1 cellular context compared by ENCODE assay signal in genomic region chr6:34201455-34202098, GRCh38.
TF ChIP-seq lines count a peak whose summit lies in the region.

No MANE protein-coding gene starts in this region.

TF ChIP-seq in HEK293, 187 proteins besides CTCF, POLR2A, EP300 and RAD21 (continued from another document and continues in another):
- no peak for TF ChIP-seq KLF17 (tag by site-specific recombination; IDR thresholded peaks at IDR 0.05)
- no peak for TF ChIP-seq ZNF10 (tag by site-specific recombination; IDR thresholded peaks at IDR 0.05)
- peak; percentile 57 for TF ChIP-seq ZNF335 (tag by site-specific recombination; conservative IDR thresholded peaks at IDR 0.05)
- no peak for TF ChIP-seq EGR2 (tag by site-specific recombination; IDR thresholded peaks at IDR 0.05; ENCODE audit: low read depth)
- no peak for TF ChIP-seq ZNF157 (tag by site-specific recombination; IDR thresholded peaks at IDR 0.05)
- TF ChIP-seq ZNF133 (tag by site-specific recombination; IDR thresholded peaks at IDR 0.05): no peak
- peak; percentile 34; the same call in 1 of the 2 replicates for TF ChIP-seq ZNF600 (tag by site-specific recombination; IDR thresholded peaks at IDR 0.05)
- TF ChIP-seq ZFP37 (tag by site-specific recombination; IDR thresholded peaks at IDR 0.05): 0 out of 2 replicates have a peak, but pooled peaks have one; percentile 44
- TF ChIP-seq ZNF280D (tag by site-specific recombination; IDR thresholded peaks at IDR 0.05): no peak
- peak; percentile 37; the same call in 1 of the 2 replicates for TF ChIP-seq ZNF184 (tag by site-specific recombination; IDR thresholded peaks at IDR 0.05)
- peak; percentile 84 for TF ChIP-seq ATF2 (tag by site-specific recombination; IDR thresholded peaks at IDR 0.05; ENCODE audit: low read depth)
- TF ChIP-seq ZXDB (tag by site-specific recombination; IDR thresholded peaks at IDR 0.05): no peak
- TF ChIP-seq ZNF311 (tag by site-specific recombination; IDR thresholded peaks at IDR 0.05; ENCODE audit: borderline replicate concordance): no peak
- no peak; the same call in 1 of the 2 replicates for TF ChIP-seq KLF8 (tag by site-specific recombination; IDR thresholded peaks at IDR 0.05)
- no peak for TF ChIP-seq ZNF449 (tag by site-specific recombination; IDR thresholded peaks at IDR 0.05)
- no peak for TF ChIP-seq ZBTB26 (tag by site-specific recombination; optimal IDR thresholded peaks at IDR 0.05)
- TF ChIP-seq ZNF747 (tag by site-specific recombination; IDR thresholded peaks at IDR 0.05): no peak
- no peak for TF ChIP-seq ZNF791 (tag by site-specific recombination; IDR thresholded peaks at IDR 0.05)
- peak; percentile 74 for TF ChIP-seq ZNF362 (tag by site-specific recombination; IDR thresholded peaks at IDR 0.05)
- no peak for TF ChIP-seq ZBTB44 (tag by site-specific recombination; IDR thresholded peaks at IDR 0.05)
- TF ChIP-seq ZNF548 (tag by site-specific recombination; IDR thresholded peaks at IDR 0.05): no peak
- no peak for TF ChIP-seq SCRT2 (tag by site-specific recombination; IDR thresholded peaks at IDR 0.05)
- no peak for TF ChIP-seq ZNF214 (tag by site-specific recombination; IDR thresholded peaks at IDR 0.05; ENCODE audit: borderline replicate concordance)
- no peak for TF ChIP-seq ZNF423 (tag by site-specific recombination; IDR thresholded peaks at IDR 0.05)
- TF ChIP-seq ZNF555 (tag by site-specific recombination; conservative IDR thresholded peaks at IDR 0.05): no peak
- peak; percentile 87 for TF ChIP-seq ZBTB21 (tag by site-specific recombination; IDR thresholded peaks at IDR 0.05)
- no peak for TF ChIP-seq ZNF658 (tag by site-specific recombination; IDR thresholded peaks at IDR 0.05)
- no peak for TF ChIP-seq ZNF626 (tag by site-specific recombination; IDR thresholded peaks at IDR 0.05)
- no peak for TF ChIP-seq BCL11B (tag by site-specific recombination; IDR thresholded peaks at IDR 0.05; ENCODE audit: low read depth)
- TF ChIP-seq ZNF2 (tag by site-specific recombination; IDR thresholded peaks at IDR 0.05): no peak
- TF ChIP-seq KLF9 (tag by site-specific recombination; IDR thresholded peaks at IDR 0.05; ENCODE audit: low read depth): no peak
- no peak for TF ChIP-seq ZSCAN16 (tag by site-specific recombination; IDR thresholded peaks at IDR 0.05)
- TF ChIP-seq ZNF121 (tag by site-specific recombination; IDR thresholded peaks at IDR 0.05): no peak
- TF ChIP-seq ZNF138 (tag by site-specific recombination; IDR thresholded peaks at IDR 0.05; ENCODE audit: borderline replicate concordance): no peak
- no peak for TF ChIP-seq ZNF645 (tag by site-specific recombination; IDR thresholded peaks at IDR 0.05)
- TF ChIP-seq ZNF777 (tag by site-specific recombination; IDR thresholded peaks at IDR 0.05; ENCODE audit: borderline replicate concordance): no peak
- TF ChIP-seq OVOL3 (tag by site-specific recombination; IDR thresholded peaks at IDR 0.05): no peak
- no peak for TF ChIP-seq PRDM2 (tag by site-specific recombination; IDR thresholded peaks at IDR 0.05; ENCODE audit: borderline replicate concordance)
- no peak for TF ChIP-seq HIC1 (tag by site-specific recombination; IDR thresholded peaks at IDR 0.05)
- peak; percentile 95 for TF ChIP-seq ZNF629 (tag by site-specific recombination; IDR thresholded peaks at IDR 0.05)
- TF ChIP-seq ZNF510 (tag by site-specific recombination; IDR thresholded peaks at IDR 0.05; ENCODE audit: insufficient replicate concordance): no peak
- no peak for TF ChIP-seq HOXC10 (CRISPR knock-in tag; IDR thresholded peaks at IDR 0.05)
- TF ChIP-seq IKZF3 (tag by site-specific recombination; IDR thresholded peaks at IDR 0.05): no peak
